14 cellular contexts compared by ENCODE assay signal in the genomic region with DNA sequence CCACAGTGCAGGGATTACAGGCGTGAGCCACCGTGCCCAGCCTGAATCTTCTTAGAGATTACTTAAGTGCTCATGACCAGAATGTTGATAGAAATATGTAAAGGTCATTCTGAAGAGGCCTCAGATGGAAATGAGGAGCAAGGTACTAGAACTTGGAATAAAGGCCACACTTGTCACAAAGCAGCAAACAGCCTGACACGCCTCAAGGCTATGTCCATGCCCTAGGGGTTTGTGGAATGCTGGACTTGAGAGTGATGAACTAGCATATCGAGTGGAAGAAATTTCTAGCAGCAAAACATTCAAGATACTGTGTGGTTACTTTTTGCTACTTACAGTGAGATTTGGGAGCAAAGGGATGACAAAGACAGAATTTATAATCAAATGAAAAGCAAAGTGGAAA.
"Had no signal": no experiment of that assay in that cellular context is flagged by ENCODE, and none has a peak within 500 bp of the region (broad histone marks: within the 10 kb centered on the region; RNA-seq: fewer than 3 reads in every experiment).

No MANE protein-coding gene starts in this region.

- H3K9ac ChIP-seq: neural progenitor cell had no signal

- H3K27ac Mint-ChIP-seq: activated T-helper 17 cell treated with anti-CD3 and anti-CD28 coated beads, Interleukin-2, amount 50 U/mL, for 72 hours; immature natural killer cell; mesothelial cell of epicardium; naive B cell; neural progenitor cell; stimulated activated naive B cell treated with anti-CD40 and anti-IgM and Interleukin-4, amounts not matched to agents 10 μg/mL and 1 μg/mL and 100 μg/mL, for 72 hours had no signal

- ATAC-seq: activated CD4-positive, CD25-positive, alpha-beta regulatory T cell treated with anti-CD3 and anti-CD28 coated beads, Interleukin-2, amount 50 U/mL, for 24 hours; activated T-helper 17 cell treated with anti-CD3 and anti-CD28 coated beads, Interleukin-2, amount 50 U/mL, for 72 hours; lower lobe of right lung; stimulated activated naive B cell treated with anti-CD40 and anti-IgM and Interleukin-4, amounts not matched to agents 10 μg/mL and 1 μg/mL and 100 μg/mL, for 72 hours had no signal

- H3K27me3 Mint-ChIP-seq: activated T-helper 17 cell treated with anti-CD3 and anti-CD28 coated beads, Interleukin-2, amount 50 U/mL, for 72 hours; naive B cell; stimulated activated naive B cell treated with anti-CD40 and anti-IgM and Interleukin-4, amounts not matched to agents 10 μg/mL and 1 μg/mL and 100 μg/mL, for 72 hours had no signal

- H3K27me3 ChIP-seq: neural progenitor cell, ovary had no signal

- H3K4me3 Mint-ChIP-seq: activated T-helper 17 cell treated with anti-CD3 and anti-CD28 coated beads, Interleukin-2, amount 50 U/mL, for 72 hours; immature natural killer cell; mesothelial cell of epicardium; naive B cell; neural progenitor cell; stimulated activated naive B cell treated with anti-CD40 and anti-IgM and Interleukin-4, amounts not matched to agents 10 μg/mL and 1 μg/mL and 100 μg/mL, for 72 hours had no signal

- H3K4me3 ChIP-seq: lower lobe of right lung, neural progenitor cell, ovary had no signal

- H3K4me2 ChIP-seq: neural progenitor cell had no signal

- DNase-seq: activated CD4-positive, alpha-beta T cell treated with anti-CD3 and anti-CD28 coated beads, Interleukin-2, amount 50 U/mL, for 4 hours; activated naive CD4-positive, alpha-beta T cell treated with Interleukin-2 at 50 U/mL for 16 hours; aorta; glutamatergic neuron; immature natural killer cell; lower lobe of right lung; naive B cell; ovary; stimulated activated CD4-positive, alpha-beta T cell treated with anti-CD3 and anti-CD28 coated beads, Interleukin-4, amount 100 ng/mL, for 1 hour; stimulated activated naive B cell treated with anti-CD40 and anti-IgM and Interleukin-4, amounts not matched to agents 10 μg/mL and 1 μg/mL and 100 μg/mL, for 72 hours had no signal

- H3K9me3 ChIP-seq: ovary had no signal

- H3K4me1 Mint-ChIP-seq: neural progenitor cell had no signal

- H2AFZ ChIP-seq: neural progenitor cell had no signal

- H3K36me3 ChIP-seq: lower lobe of right lung, ovary had no signal

- H3K4me1 ChIP-seq: neural progenitor cell had no signal

- H3K27ac ChIP-seq: neural progenitor cell, ovary had no signal
